In genomic region chr9:4742246-4742645, GRCh38 we compare ENCODE assay signal across 8 cellular contexts. TPM values are rescaled to one million over a fixed set of nuclear protein-coding genes. Genes with fewer than 3 reads are reported as not detected.
DNase-seq lines count a peak whose midpoint lies in the region; TF ChIP-seq lines count a peak whose summit lies in the region.

No MANE protein-coding gene starts in this region.

- peak overlapping the region; percentile 90 for H3K4me3 ChIP-seq in parathyroid adenoma (ENCODE audit: low read depth, low read length)
- no peak overlapping the region for H3K4me3 ChIP-seq in Caco-2 (ENCODE audit: low read depth, low read length)

- H3K27ac Mint-ChIP-seq in Caco-2 (ENCODE audit: unreplicated experiment) = no peak overlapping the region

- no TSS peak for BruUV-seq in Caco-2 (replicated peaks; lab: Mats Ljungman, UMichigan)

- H3K27ac ChIP-seq in epithelial cell of prostate (peak overlapping the region; percentile 77), parathyroid adenoma (peak overlapping the region; percentile 86)

- peak overlapping the region; percentile 97 for H3K4me2 ChIP-seq in parathyroid adenoma (ENCODE audit: low read length)

- no peaks in the 10 kb centered on the region for H3K36me3 Mint-ChIP-seq in Caco-2 (ENCODE audit: insufficient read depth, unreplicated experiment)

- no peaks in the 10 kb centered on the region for H3K4me1 Mint-ChIP-seq in Caco-2 (ENCODE audit: low read depth, unreplicated experiment)

- intact Hi-C loops in Caco-2 (cut with micrococcal nuclease; ENCODE audit: unreplicated experiment) = loop anchor here (5.0 kb wide), 2 partner anchors 80 to 140 kb away; partner anchors contain the start of gene PLPP6

- peaks cover 11% of the 10 kb centered on the region for H3K4me1 ChIP-seq in ES-I3 (ENCODE audit: insufficient read depth, low read length)
- H3K4me1 ChIP-seq in parathyroid adenoma = no peaks in the 10 kb centered on the region
- H3K4me1 ChIP-seq in Caco-2 = peaks cover 3% of the 10 kb centered on the region; the same call in 1 of the 2 replicates

- DNase-seq in RKO (ENCODE audit: low spot score) (peak; percentile 49), epithelial cell of prostate (ENCODE audit: low read depth, low spot score) (no peak), amygdala (lab: John Stamatoyannopoulos, UW) (no peak), ecto neural progenitor cell (ENCODE audit: low spot score) (no peak), Caco-2 (no peak), NOMO-1 treated with dmso at 0.1 percent for 144 hours (lab: John Stamatoyannopoulos, UW; ENCODE audit: unreplicated experiment) (no peak)

- H3K27me3 ChIP-seq in parathyroid adenoma (ENCODE audit: control insufficient read depth, insufficient read depth, low read length) (no peaks in the 10 kb centered on the region), Caco-2 (replicated peaks; ENCODE audit: control insufficient read depth, insufficient read depth, low read length) (no peaks in the 10 kb centered on the region)

- H3K4me3 Mint-ChIP-seq in Caco-2 (ENCODE audit: unreplicated experiment) = no peak overlapping the region

- peak overlapping the region; percentile 58 for H2AFZ ChIP-seq in parathyroid adenoma

- H3K9ac ChIP-seq in ES-I3 (ENCODE audit: low read depth, low read length) (peak overlapping the region; percentile 87; the same call in 1 of the 2 replicates), parathyroid adenoma (no peak overlapping the region)

- no peaks in the 10 kb centered on the region for H3K36me3 ChIP-seq in ES-I3 (ENCODE audit: insufficient read depth, low read length)
- no peaks in the 10 kb centered on the region for H3K36me3 ChIP-seq in parathyroid adenoma (ENCODE audit: control insufficient read depth, insufficient read depth, low read length)
- no peaks in the 10 kb centered on the region for H3K36me3 ChIP-seq in Caco-2 (ENCODE audit: control insufficient read depth, insufficient read depth, low read length)

- TF ChIP-seq CTCF in parathyroid adenoma (IDR thresholded peaks at IDR 0.05) (no peak), Caco-2 (IDR thresholded peaks at IDR 0.05; ENCODE audit: insufficient read depth in 1 of 2, low read depth in 1 of 2, low read length in 1 of 2, severe bottlenecking in 1 of 2, unreplicated experiment in 1 of 2) (no peak)

- POLR2A ChIA-PET in Caco-2 (lab: Charles Lee) = no interaction called here

- peaks cover 6% of the 10 kb centered on the region for H3K79me2 ChIP-seq in parathyroid adenoma

- CTCF ChIA-PET in Caco-2 (lab: Charles Lee) = no interaction called here

- H3K27me3 Mint-ChIP-seq in Caco-2 (ENCODE audit: insufficient read depth, unreplicated experiment) = peaks cover 4% of the 10 kb centered on the region

- H3K9me3 ChIP-seq in ES-I3 (ENCODE audit: control insufficient read depth, insufficient read depth, low read length) = no peaks in the 10 kb centered on the region
- H3K9me3 ChIP-seq in parathyroid adenoma (ENCODE audit: control insufficient read depth, low read length) = no peaks in the 10 kb centered on the region
- no peaks in the 10 kb centered on the region for H3K9me3 ChIP-seq in Caco-2

- H3K9me3 Mint-ChIP-seq in Caco-2 (ENCODE audit: unreplicated experiment) = no peaks in the 10 kb centered on the region

RNA-seq across cellular contexts. Expression of gene AK3, which starts 1.2 kb away (rescaled TPM):
- 31.9 and 32.0 TPM in 2 replicates for total RNA-seq in Caco-2 (2022)

RNA-seq across cellular contexts. Expression of gene RCL1, which starts 50.5 kb away (rescaled TPM):
- total RNA-seq in Caco-2 (2022) = 15.1 and 15.7 TPM in 2 replicates
